ENCODE assay signal across 4 cellular contexts in genomic region chr18:75730249-75730648, GRCh38.
"Had no signal": no experiment of that assay in that cellular context is flagged by ENCODE, and none has a peak within 500 bp of the region (broad histone marks: within the 10 kb centered on the region; RNA-seq: fewer than 3 reads in every experiment).

No MANE protein-coding gene starts in this region.

- H3K4me3 ChIP-seq: K562 had no signal

- DNase-seq: IMR-90, KBM-7 had no signal

- H3K27ac ChIP-seq: HL-60 had no signal
